Comparison of ENCODE assay signal across 2 cellular contexts in genomic region chr10:113369185-113369785, GRCh38.
A peak's percentile ranks its signal among the peaks of the same experiment; 100 is the strongest.
TF ChIP-seq lines count a peak whose summit lies in the region.

No MANE protein-coding gene starts in this region.

TF ChIP-seq in SK-N-SH, 30 proteins besides CTCF, POLR2A, EP300 and RAD21:
- TF ChIP-seq RFX5 (IDR thresholded peaks at IDR 0.05; ENCODE audit: low read length) (no peak), SMC3 (IDR thresholded peaks at IDR 0.05; ENCODE audit: low read depth, low read length) (no peak), USF1 (IDR thresholded peaks at IDR 0.05; ENCODE audit: borderline replicate concordance, low read depth) (no peak), USF2 (IDR thresholded peaks at IDR 0.05; ENCODE audit: borderline replicate concordance, low read depth, low read length) (no peak), ZBTB33 (IDR thresholded peaks at IDR 0.05; ENCODE audit: borderline replicate concordance, low read depth) (no peak), GATA2 (CRISPR knock-in tag; IDR thresholded peaks at IDR 0.05) (peak; percentile 57), MEF2A (IDR thresholded peaks at IDR 0.05; ENCODE audit: borderline replicate concordance, low read depth) (no peak), PBX3 (IDR thresholded peaks at IDR 0.05) (no peak), TCF12 (IDR thresholded peaks at IDR 0.05) (no peak), RCOR1 (IDR thresholded peaks at IDR 0.05; ENCODE audit: low read length) (0 out of 2 replicates have a peak, but pooled peaks have one; percentile 10), POLR2AphosphoS5 (IDR thresholded peaks at IDR 0.05; ENCODE audit: low read depth, low read length) (no peak), IRF3 (IDR thresholded peaks at IDR 0.05; ENCODE audit: low read depth, low read length) (no peak), FOSL2 (IDR thresholded peaks at IDR 0.05; ENCODE audit: borderline replicate concordance, low read depth) (no peak)

TF ChIP-seq in H1, 55 proteins besides CTCF, POLR2A, EP300 and RAD21:
- no peak for TF ChIP-seq SIRT6 (IDR thresholded peaks at IDR 0.05; ENCODE audit: low read length)
- peak; percentile 82 for TF ChIP-seq MAFK (IDR thresholded peaks at IDR 0.05; ENCODE audit: low read depth, low read length)
TF ChIP-seq in H1: peak in this region for 1.
